ENCODE assay signal across 37 cellular contexts in genomic region chr2:155513248-155513647, GRCh38.
"Had no signal": no experiment of that assay in that cellular context is flagged by ENCODE, and none has a peak within 500 bp of the region (broad histone marks: within the 10 kb centered on the region; RNA-seq: fewer than 3 reads in every experiment).

No MANE protein-coding gene starts in this region.

- FAIRE-seq: bronchial epithelial cell had no signal

- H3K4me3 Mint-ChIP-seq: activated CD4-positive, alpha-beta memory T cell treated with anti-CD3 and anti-CD28 coated beads, Interleukin-2, amount 10 ng/mL, durations not matched to agents 7 days and 5 days; activated CD4-positive, alpha-beta T cell treated with anti-CD3 and anti-CD28 coated beads for 36 hours; activated CD4-positive, alpha-beta T cell treated with anti-CD3 and anti-CD28 coated beads, Interleukin-2, amount 10 ng/mL, durations not matched to agents 7 days and 5 days; activated CD8-positive, alpha-beta memory T cell treated with anti-CD3 and anti-CD28 coated beads, Interleukin-2, amount 10 ng/mL, durations not matched to agents 7 days and 5 days; activated naive CD4-positive, alpha-beta T cell treated with anti-CD3 and anti-CD28 coated beads for 36 hours; activated naive CD8-positive, alpha-beta T cell treated with anti-CD3 and anti-CD28 coated beads for 36 hours; activated T-cell treated with anti-CD3 and anti-CD28 coated beads, Interleukin-2, amount 50 U/mL, for 24 hours; brain; central memory CD8-positive, alpha-beta T cell; T-helper 1 cell treated with Interleukin-12 subunit alpha and Interleukin-12 subunit beta and Interleukin-4 antibody, amounts not matched to agents 30 μg/mL and 1 μg/mL, for 36 hours; T-helper 2 cell treated with Interferon-gamma antibody and Interleukin-4, amounts not matched to agents 5 μg/mL and 100 μg/mL, for 36 hours had no signal

- H3K27me3 ChIP-seq: adrenal gland, ascending aorta, cardiac muscle cell, colonic mucosa had no signal

- H3K27ac ChIP-seq: adrenal gland, ascending aorta, cardiac muscle cell, colonic mucosa, VCaP had no signal

- H3K27ac Mint-ChIP-seq: activated CD4-positive, alpha-beta memory T cell treated with anti-CD3 and anti-CD28 coated beads, Interleukin-2, amount 10 ng/mL, durations not matched to agents 7 days and 5 days; activated CD4-positive, alpha-beta T cell treated with anti-CD3 and anti-CD28 coated beads for 36 hours; activated CD4-positive, alpha-beta T cell treated with anti-CD3 and anti-CD28 coated beads, Interleukin-2, amount 10 ng/mL, durations not matched to agents 7 days and 5 days; activated CD8-positive, alpha-beta memory T cell treated with anti-CD3 and anti-CD28 coated beads, Interleukin-2, amount 10 ng/mL, durations not matched to agents 7 days and 5 days; activated naive CD4-positive, alpha-beta T cell treated with anti-CD3 and anti-CD28 coated beads for 36 hours; activated naive CD4-positive, alpha-beta T cell treated with anti-CD3 and anti-CD28 coated beads, Interleukin-2, amount 50 U/mL, for 72 hours; activated naive CD8-positive, alpha-beta T cell treated with anti-CD3 and anti-CD28 coated beads for 36 hours; activated T-cell treated with anti-CD3 and anti-CD28 coated beads, Interleukin-2, amount 50 U/mL, for 24 hours; brain; T-helper 1 cell treated with Interleukin-12 subunit alpha and Interleukin-12 subunit beta and Interleukin-4 antibody, amounts not matched to agents 30 μg/mL and 1 μg/mL, for 36 hours; T-helper 2 cell treated with Interferon-gamma antibody and Interleukin-4, amounts not matched to agents 5 μg/mL and 100 μg/mL, for 36 hours had no signal

- H3K4me1 ChIP-seq: adrenal gland, ascending aorta, colonic mucosa had no signal

- H3K4me3 ChIP-seq: adrenal gland, ascending aorta, cardiac muscle cell, colonic mucosa had no signal

- H3K36me3 ChIP-seq: adrenal gland, ascending aorta, cardiac muscle cell, colonic mucosa had no signal

- DNase-seq: activated CD4-positive, alpha-beta memory T cell treated with anti-CD3 and anti-CD28 coated beads, Interleukin-2, amount 10 ng/mL, durations not matched to agents 7 days and 5 days; activated CD4-positive, alpha-beta T cell treated with anti-CD3 and anti-CD28 coated beads for 1 hour; activated CD4-positive, alpha-beta T cell treated with anti-CD3 and anti-CD28 coated beads for 36 hours; activated CD4-positive, alpha-beta T cell treated with anti-CD3 and anti-CD28 coated beads for 48 hours; activated CD4-positive, alpha-beta T cell treated with anti-CD3 and anti-CD28 coated beads, Interleukin-2, amount 10 ng/mL, durations not matched to agents 7 days and 5 days; activated CD4-positive, alpha-beta T cell treated with anti-CD3 and anti-CD28 coated beads, Interleukin-2, amount 50 U/mL, for 48 hours; activated CD4-positive, CD25-positive, alpha-beta regulatory T cell; activated CD8-positive, alpha-beta memory T cell treated with anti-CD3 and anti-CD28 coated beads for 24 hours; activated CD8-positive, alpha-beta memory T cell treated with anti-CD3 and anti-CD28 coated beads, Interleukin-2, amount 10 ng/mL, durations not matched to agents 7 days and 5 days; activated CD8-positive, alpha-beta memory T cell treated with anti-CD3 and anti-CD28 coated beads, Interleukin-2, amount 50 U/mL, for 48 hours; activated effector memory CD4-positive, alpha-beta T cell treated with anti-CD3 and anti-CD28 coated beads, Interleukin-2, amount 50 U/mL, for 16 hours; activated gamma-delta T cell treated with Interleukin-2 at 50 U/mL for 16 hours; activated naive CD4-positive, alpha-beta T cell; activated naive CD4-positive, alpha-beta T cell treated with anti-CD3 and anti-CD28 coated beads for 36 hours; activated naive CD4-positive, alpha-beta T cell treated with anti-CD3 and anti-CD28 coated beads, Interleukin-2, amount 50 U/mL, for 16 hours; activated naive CD8-positive, alpha-beta T cell treated with anti-CD3 and anti-CD28 coated beads for 36 hours; activated T-cell treated with anti-CD3 and anti-CD28 coated beads, Interleukin-2, amount 50 U/mL, for 24 hours; activated T-cell treated with anti-CD3 and anti-CD28 coated beads, Interleukin-2, amount 50 U/mL, for 48 hours; adrenal gland; amniotic stem cell; anterior cingulate cortex; caudate nucleus; cerebellar nuclear complex; colonic mucosa; T-helper 1 cell; T-helper 2 cell; T-helper 9 cell had no signal

- H3K27me3 Mint-ChIP-seq: activated CD4-positive, alpha-beta memory T cell treated with anti-CD3 and anti-CD28 coated beads, Interleukin-2, amount 10 ng/mL, durations not matched to agents 7 days and 5 days; activated CD4-positive, alpha-beta T cell treated with anti-CD3 and anti-CD28 coated beads for 36 hours; activated CD4-positive, alpha-beta T cell treated with anti-CD3 and anti-CD28 coated beads, Interleukin-2, amount 10 ng/mL, durations not matched to agents 7 days and 5 days; activated CD8-positive, alpha-beta memory T cell treated with anti-CD3 and anti-CD28 coated beads, Interleukin-2, amount 10 ng/mL, durations not matched to agents 7 days and 5 days; activated naive CD8-positive, alpha-beta T cell treated with anti-CD3 and anti-CD28 coated beads for 36 hours; activated T-cell treated with anti-CD3 and anti-CD28 coated beads, Interleukin-2, amount 50 U/mL, for 24 hours; brain; central memory CD8-positive, alpha-beta T cell had no signal

- H3K4me1 Mint-ChIP-seq: activated CD4-positive, alpha-beta memory T cell treated with anti-CD3 and anti-CD28 coated beads, Interleukin-2, amount 10 ng/mL, durations not matched to agents 7 days and 5 days; activated CD4-positive, alpha-beta T cell treated with anti-CD3 and anti-CD28 coated beads for 36 hours; activated CD4-positive, alpha-beta T cell treated with anti-CD3 and anti-CD28 coated beads, Interleukin-2, amount 10 ng/mL, durations not matched to agents 7 days and 5 days; activated CD8-positive, alpha-beta memory T cell treated with anti-CD3 and anti-CD28 coated beads, Interleukin-2, amount 10 ng/mL, durations not matched to agents 7 days and 5 days; activated naive CD8-positive, alpha-beta T cell treated with anti-CD3 and anti-CD28 coated beads for 36 hours; brain; central memory CD8-positive, alpha-beta T cell had no signal

- H3K9me3 ChIP-seq: adrenal gland, ascending aorta, colonic mucosa had no signal

- H3K9me3 Mint-ChIP-seq: activated CD4-positive, alpha-beta memory T cell treated with anti-CD3 and anti-CD28 coated beads, Interleukin-2, amount 10 ng/mL, durations not matched to agents 7 days and 5 days; activated CD4-positive, alpha-beta T cell treated with anti-CD3 and anti-CD28 coated beads, Interleukin-2, amount 10 ng/mL, durations not matched to agents 7 days and 5 days; activated naive CD4-positive, alpha-beta T cell treated with anti-CD3 and anti-CD28 coated beads for 36 hours; activated naive CD4-positive, alpha-beta T cell treated with anti-CD3 and anti-CD28 coated beads, Interleukin-2, amount 50 U/mL, for 72 hours; activated naive CD8-positive, alpha-beta T cell treated with anti-CD3 and anti-CD28 coated beads for 36 hours; activated T-cell treated with anti-CD3 and anti-CD28 coated beads, Interleukin-2, amount 50 U/mL, for 24 hours; brain; T-helper 1 cell treated with Interleukin-12 subunit alpha and Interleukin-12 subunit beta and Interleukin-4 antibody, amounts not matched to agents 30 μg/mL and 1 μg/mL, for 36 hours; T-helper 2 cell treated with Interferon-gamma antibody and Interleukin-4, amounts not matched to agents 5 μg/mL and 100 μg/mL, for 36 hours had no signal

- ATAC-seq: activated CD4-positive, alpha-beta T cell treated with anti-CD3 and anti-CD28 coated beads for 36 hours; activated CD4-positive, CD25-positive, alpha-beta regulatory T cell treated with anti-CD3 and anti-CD28 coated beads, Interleukin-2, amount 50 U/mL, for 24 hours; activated CD8-positive, alpha-beta memory T cell treated with anti-CD3 and anti-CD28 coated beads, Interleukin-2, amount 10 ng/mL, durations not matched to agents 7 days and 5 days; activated naive CD4-positive, alpha-beta T cell treated with anti-CD3 and anti-CD28 coated beads, Interleukin-2, amount 50 U/mL, for 72 hours had no signal

- H3K36me3 Mint-ChIP-seq: activated CD8-positive, alpha-beta memory T cell treated with anti-CD3 and anti-CD28 coated beads, Interleukin-2, amount 10 ng/mL, durations not matched to agents 7 days and 5 days; activated naive CD4-positive, alpha-beta T cell treated with anti-CD3 and anti-CD28 coated beads, Interleukin-2, amount 50 U/mL, for 72 hours; activated naive CD8-positive, alpha-beta T cell treated with anti-CD3 and anti-CD28 coated beads for 36 hours; brain had no signal
